ENCODE assay signal across 26 cellular contexts in the genomic region with DNA sequence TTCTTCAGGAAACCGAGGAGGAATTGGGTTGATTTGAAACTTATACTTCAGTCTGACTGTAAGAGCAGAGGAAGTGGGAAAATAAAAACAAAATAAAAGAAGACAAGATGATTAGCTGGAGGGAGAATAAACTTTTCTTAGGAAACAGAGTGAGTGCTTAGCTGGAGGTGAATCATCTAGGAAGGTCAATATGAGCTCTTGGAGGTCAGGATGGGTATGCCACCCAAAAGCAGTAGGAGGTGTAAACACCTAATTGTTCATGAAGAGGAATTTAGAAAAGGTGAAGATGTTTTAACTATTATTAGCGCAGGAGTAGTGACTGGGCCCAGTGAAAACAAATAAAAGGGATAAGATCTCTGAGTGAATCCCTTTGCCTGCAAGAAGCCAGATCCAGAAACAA. TPM values are rescaled to one million over a fixed set of nuclear protein-coding genes. Genes with fewer than 3 reads are reported as not detected.
"Had no signal": no experiment of that assay in that cellular context is flagged by ENCODE, and none has a peak within 500 bp of the region (broad histone marks: within the 10 kb centered on the region; RNA-seq: fewer than 3 reads in every experiment).

No MANE protein-coding gene starts in this region.

- H3K9me3 Mint-ChIP-seq: endodermal cell, nephron progenitor cell had no signal

- DNase-seq: colonic mucosa; dermis blood vessel endothelial cell; endodermal cell; immature natural killer cell; kidney; naive thymus-derived CD4-positive, alpha-beta T cell; nephron progenitor cell; retina; sigmoid colon; stimulated activated CD4-positive, alpha-beta T cell treated with anti-CD3 and anti-CD28 coated beads, Interleukin-12 subunit alpha, Interleukin-12 subunit beta, amount 100 ng/mL, for 4 hours; stimulated activated naive CD4-positive, alpha-beta T cell; stomach; substantia nigra; transverse colon had no signal

- ATAC-seq: esophagus mucosa; gastroesophageal sphincter; naive thymus-derived CD4-positive, alpha-beta T cell had no signal

- H3K79me2 ChIP-seq: parathyroid adenoma had no signal

- H3K9ac ChIP-seq: parathyroid adenoma had no signal

- H3K27ac Mint-ChIP-seq: endodermal cell; immature natural killer cell; naive thymus-derived CD4-positive, alpha-beta T cell; nephron progenitor cell had no signal

- H3K36me3 ChIP-seq: colonic mucosa, gastroesophageal sphincter, prostate gland, sigmoid colon, stomach, thoracic aorta, transverse colon had no signal

- H3K4me1 ChIP-seq: colonic mucosa, prostate gland, stomach, transverse colon had no signal

- H3K9me3 ChIP-seq: colonic mucosa, gastroesophageal sphincter, prostate gland, sigmoid colon, stomach, thoracic aorta, transverse colon had no signal

- H3K4me3 ChIP-seq: colonic mucosa, gastroesophageal sphincter, prostate gland, sigmoid colon, skin epidermis, stomach, thoracic aorta, transverse colon had no signal

- H3K4me3 Mint-ChIP-seq: endodermal cell; immature natural killer cell; naive thymus-derived CD4-positive, alpha-beta T cell; nephron progenitor cell had no signal

- H3K27ac ChIP-seq: colonic mucosa, gastroesophageal sphincter, parathyroid adenoma, prostate gland, sigmoid colon, skin epidermis, stomach, thoracic aorta, transverse colon had no signal

- H3K4me1 Mint-ChIP-seq: immature natural killer cell; naive thymus-derived CD4-positive, alpha-beta T cell had no signal

- H3K36me3 Mint-ChIP-seq: immature natural killer cell; naive thymus-derived CD4-positive, alpha-beta T cell had no signal

- H2AFZ ChIP-seq: parathyroid adenoma had no signal

- H3K27me3 ChIP-seq: colonic mucosa, gastroesophageal sphincter, sigmoid colon, stomach, transverse colon had no signal

RNA-seq across cellular contexts. Expression of gene ARL14, which starts 39.9 kb away (rescaled TPM):
- total RNA-seq: cerebellum; dermis blood vessel endothelial cell; endodermal cell; fibroblast of lung; gastroesophageal sphincter; lung microvascular endothelial cell; mesenteric fat pad; mononuclear cell; naive thymus-derived CD4-positive, alpha-beta T cell; omental fat pad; prostate gland; sigmoid colon had no signal
- polyA plus RNA-seq: fibroblast of lung; immature natural killer cell; naive thymus-derived CD4-positive, alpha-beta T cell had no signal
